1 cellular context compared by ENCODE assay signal in the genomic region with DNA sequence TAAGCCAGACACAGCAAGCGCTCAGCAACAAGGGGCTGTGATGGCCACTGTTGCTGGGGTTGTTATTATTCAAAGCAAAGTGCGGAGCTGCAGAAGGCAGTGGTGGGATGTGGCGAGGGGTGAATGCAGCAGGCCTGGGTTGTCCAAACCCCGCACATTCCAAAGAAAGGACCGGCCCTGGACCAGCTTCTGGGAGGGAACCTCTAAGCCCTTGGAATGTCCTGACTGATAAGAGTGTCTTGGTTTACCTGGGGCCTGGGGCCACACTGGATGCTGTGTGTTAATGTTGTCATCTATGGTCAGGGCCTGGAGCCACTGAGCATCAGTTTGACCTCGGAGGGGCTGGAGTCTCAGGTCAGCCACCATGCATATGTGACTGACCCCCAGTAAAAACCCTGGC.
TF ChIP-seq lines count a peak whose summit lies in the region.

No MANE protein-coding gene starts in this region.

TF ChIP-seq in GM23338, 12 proteins besides CTCF, POLR2A, EP300 and RAD21 (continued from another document):
- TF ChIP-seq, protein P1, sequence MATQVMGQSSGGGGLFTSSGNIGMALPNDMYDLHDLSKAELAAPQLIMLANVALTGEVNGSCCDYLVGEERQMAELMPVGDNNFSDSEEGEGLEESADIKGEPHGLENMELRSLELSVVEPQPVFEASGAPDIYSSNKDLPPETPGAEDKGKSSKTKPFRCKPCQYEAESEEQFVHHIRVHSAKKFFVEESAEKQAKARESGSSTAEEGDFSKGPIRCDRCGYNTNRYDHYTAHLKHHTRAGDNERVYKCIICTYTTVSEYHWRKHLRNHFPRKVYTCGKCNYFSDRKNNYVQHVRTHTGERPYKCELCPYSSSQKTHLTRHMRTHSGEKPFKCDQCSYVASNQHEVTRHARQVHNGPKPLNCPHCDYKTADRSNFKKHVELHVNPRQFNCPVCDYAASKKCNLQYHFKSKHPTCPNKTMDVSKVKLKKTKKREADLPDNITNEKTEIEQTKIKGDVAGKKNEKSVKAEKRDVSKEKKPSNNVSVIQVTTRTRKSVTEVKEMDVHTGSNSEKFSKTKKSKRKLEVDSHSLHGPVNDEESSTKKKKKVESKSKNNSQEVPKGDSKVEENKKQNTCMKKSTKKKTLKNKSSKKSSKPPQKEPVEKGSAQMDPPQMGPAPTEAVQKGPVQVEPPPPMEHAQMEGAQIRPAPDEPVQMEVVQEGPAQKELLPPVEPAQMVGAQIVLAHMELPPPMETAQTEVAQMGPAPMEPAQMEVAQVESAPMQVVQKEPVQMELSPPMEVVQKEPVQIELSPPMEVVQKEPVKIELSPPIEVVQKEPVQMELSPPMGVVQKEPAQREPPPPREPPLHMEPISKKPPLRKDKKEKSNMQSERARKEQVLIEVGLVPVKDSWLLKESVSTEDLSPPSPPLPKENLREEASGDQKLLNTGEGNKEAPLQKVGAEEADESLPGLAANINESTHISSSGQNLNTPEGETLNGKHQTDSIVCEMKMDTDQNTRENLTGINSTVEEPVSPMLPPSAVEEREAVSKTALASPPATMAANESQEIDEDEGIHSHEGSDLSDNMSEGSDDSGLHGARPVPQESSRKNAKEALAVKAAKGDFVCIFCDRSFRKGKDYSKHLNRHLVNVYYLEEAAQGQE (IDR thresholded peaks at IDR 0.05; ENCODE audit: unreplicated experiment): no peak
- no peak for TF ChIP-seq POLR2AphosphoS5 (IDR thresholded peaks at IDR 0.05; ENCODE audit: low read depth)
